In genomic region chr14:92529895-92530294, GRCh38 we compare ENCODE assay signal across 17 cellular contexts. TPM values are rescaled to one million over a fixed set of nuclear protein-coding genes. Genes with fewer than 3 reads are reported as not detected.
DNase-seq lines count a peak whose midpoint lies in the region; ATAC-seq and TF ChIP-seq lines count a peak whose summit lies in the region.
"Had no signal": no experiment of that assay in that cellular context is flagged by ENCODE, and none has a peak within 500 bp of the region (broad histone marks: within the 10 kb centered on the region; RNA-seq: fewer than 3 reads in every experiment).

No MANE protein-coding gene starts in this region.

- no peak overlapping the region for H3K4ac ChIP-seq in IMR-90 (ENCODE audit: low read depth, low read length)

- H2BK5ac ChIP-seq in IMR-90 (ENCODE audit: low read depth, low read length, poor library complexity, severe bottlenecking): no peak overlapping the region

- H3K27ac Mint-ChIP-seq in CD14-positive monocyte: peak overlapping the region; percentile 8 to 80 (median 72)
- peak overlapping the region; percentile 100 for H3K27ac Mint-ChIP-seq in activated naive CD8-positive, alpha-beta T cell
- H3K27ac Mint-ChIP-seq in naive thymus-derived CD4-positive, alpha-beta T cell: peak overlapping the region in 7 of 9 donors; percentile 1 to 79 (median 32)
- no peak overlapping the region for H3K27ac Mint-ChIP-seq in activated CD4-positive, alpha-beta memory T cell treated with anti-CD3 and anti-CD28 coated beads for 36 hours

- no TSS peak for BruUV-seq in IMR-90 (replicated peaks; lab: Mats Ljungman, UMichigan)

- H3K56ac ChIP-seq in IMR-90 (ENCODE audit: extremely low read depth, insufficient read depth, low read length): no peak overlapping the region

- TF ChIP-seq POLR2A in IMR-90 (IDR thresholded peaks at IDR 0.05; ENCODE audit: low read depth, low read length): no peak

- H2BK120ac ChIP-seq in IMR-90 (ENCODE audit: low read depth, low read length): no peak overlapping the region

- peaks cover 2 to 8% (median 3%) of the 10 kb centered on the region in 3 donors for H3K27me3 Mint-ChIP-seq in CD14-positive monocyte (ENCODE audit: low read depth in 3 of 3)
- no peaks in the 10 kb centered on the region for H3K27me3 Mint-ChIP-seq in activated naive CD8-positive, alpha-beta T cell
- H3K27me3 Mint-ChIP-seq in naive thymus-derived CD4-positive, alpha-beta T cell: peaks cover 0 to 2% (median 0%) of the 10 kb centered on the region in 5 donors
- H3K27me3 Mint-ChIP-seq in activated CD4-positive, alpha-beta memory T cell treated with anti-CD3 and anti-CD28 coated beads for 36 hours: no peaks in the 10 kb centered on the region

- H3K4me1 Mint-ChIP-seq in CD14-positive monocyte: peaks cover 46% of the 10 kb centered on the region
- peaks cover 76% of the 10 kb centered on the region for H3K4me1 Mint-ChIP-seq in activated naive CD8-positive, alpha-beta T cell (ENCODE audit: low read depth)
- H3K4me1 Mint-ChIP-seq in naive thymus-derived CD4-positive, alpha-beta T cell: peaks cover 24 to 66% (median 45%) of the 10 kb centered on the region in 7 donors
- peaks cover 19% of the 10 kb centered on the region for H3K4me1 Mint-ChIP-seq in activated CD4-positive, alpha-beta memory T cell treated with anti-CD3 and anti-CD28 coated beads for 36 hours (ENCODE audit: low read depth)

- no peak overlapping the region for H2AK9ac ChIP-seq in IMR-90 (replicated peaks; ENCODE audit: low read depth, low read length, poor library complexity)

- TF ChIP-seq RAD21 in IMR-90 (IDR thresholded peaks at IDR 0.05; ENCODE audit: low read length): no peak

- intact Hi-C loops in CD14-positive monocyte (cut with micrococcal nuclease) (loop anchor here in 1 of 2 donors (2.0 to 5.0 kb wide), 2 partner anchors 13 to 68 kb away; no protein-coding TSS in a partner anchor), IMR-90 (cut with micrococcal nuclease) (no loop called here)
- intact Hi-C loops in naive thymus-derived CD4-positive, alpha-beta T cell (cut with micrococcal nuclease): loop anchor here in 1 of 2 donors (2.0 kb wide), 1 partner anchor 15 kb away; no protein-coding TSS in a partner anchor
- intact Hi-C loops in activated CD4-positive, alpha-beta memory T cell treated with anti-CD3 and anti-CD28 coated beads for 36 hours (cut with micrococcal nuclease): no loop called here

- H3K27me3 ChIP-seq in IMR-90 (ENCODE audit: control insufficient read depth, insufficient read depth, low read length): no peaks in the 10 kb centered on the region
- no peaks in the 10 kb centered on the region for H3K27me3 ChIP-seq in naive thymus-derived CD4-positive, alpha-beta T cell (ENCODE audit: control insufficient read depth in 2 of 2, insufficient read depth in 2 of 2, low read length in 2 of 2)
- H3K27me3 ChIP-seq: thyroid gland had no signal

- peaks cover 9% of the 10 kb centered on the region for H4K20me1 ChIP-seq in IMR-90 (ENCODE audit: insufficient read depth, low read length)

- H3K9me3 Mint-ChIP-seq in CD14-positive monocyte: peaks cover 3 to 12% (median 6%) of the 10 kb centered on the region in 7 donors
- H3K9me3 Mint-ChIP-seq in activated naive CD8-positive, alpha-beta T cell (ENCODE audit: low read depth): no peaks in the 10 kb centered on the region
- H3K9me3 Mint-ChIP-seq in naive thymus-derived CD4-positive, alpha-beta T cell: no peaks in the 10 kb centered on the region
- no peaks in the 10 kb centered on the region for H3K9me3 Mint-ChIP-seq in activated CD4-positive, alpha-beta memory T cell treated with anti-CD3 and anti-CD28 coated beads for 36 hours

- peaks cover 23% of the 10 kb centered on the region for H3K4me1 ChIP-seq in IMR-90 (ENCODE audit: control insufficient read depth, insufficient read depth, low read length)
- peaks cover 10 to 45% of the 10 kb centered on the region in 2 donors for H3K4me1 ChIP-seq in naive thymus-derived CD4-positive, alpha-beta T cell (ENCODE audit: control insufficient read depth in 2 of 2, insufficient read depth in 2 of 2, low read length in 2 of 2)

- H3K36me3 Mint-ChIP-seq in CD14-positive monocyte: peaks cover 52 to 61% of the 10 kb centered on the region in 2 donors
- peaks cover 3% of the 10 kb centered on the region for H3K36me3 Mint-ChIP-seq in activated naive CD8-positive, alpha-beta T cell
- peaks cover 0 to under 1% (median 0%) of the 10 kb centered on the region in 5 donors for H3K36me3 Mint-ChIP-seq in naive thymus-derived CD4-positive, alpha-beta T cell
- no peaks in the 10 kb centered on the region for H3K36me3 Mint-ChIP-seq in activated CD4-positive, alpha-beta memory T cell treated with anti-CD3 and anti-CD28 coated beads for 36 hours

- TF ChIP-seq CTCF in CD14-positive monocyte (IDR thresholded peaks at IDR 0.05): no peak
- no peak for TF ChIP-seq CTCF in IMR-90 (conservative IDR thresholded peaks at IDR 0.05; ENCODE audit: low read depth, low read length)
- no peak for TF ChIP-seq CTCF in GM13976 (IDR thresholded peaks at IDR 0.05; ENCODE audit: borderline replicate concordance, control extremely low read depth, extremely low read depth, insufficient read depth, missing control alignments)

- no peak overlapping the region for H3K9ac ChIP-seq in IMR-90 (ENCODE audit: low read depth, low read length)

- CTCF ChIA-PET in IMR-90 (lab: Yijun Ruan, JAX): no interaction called here
- CTCF ChIA-PET in naive thymus-derived CD4-positive, alpha-beta T cell (lab: Charles Lee): no interaction called here
- CTCF ChIA-PET in activated CD4-positive, alpha-beta memory T cell treated with anti-CD3 and anti-CD28 coated beads for 36 hours (lab: Charles Lee): no interaction called here

- 0% methylated on average over 1 of the region's 4 CpGs; no CpG with 5 or more reads in 1 of the 2 experiments for WGBS in IMR-90 (ENCODE audit: extremely low coverage in 2 of 2, insufficient read length in 1 of 2), 2 experiments

- no peak overlapping the region for H3K4me2 ChIP-seq in IMR-90 (ENCODE audit: low read depth, low read length)

- H2AFZ ChIP-seq in IMR-90 (replicated peaks; ENCODE audit: low read length, poor library complexity): no peak overlapping the region

- peaks cover 25% of the 10 kb centered on the region for H3K9me1 ChIP-seq in IMR-90 (ENCODE audit: insufficient read depth, low read length)

- no peak overlapping the region for H4K8ac ChIP-seq in IMR-90 (ENCODE audit: low read depth in 2 of 2, low read length in 2 of 2)

- dilution Hi-C loops in IMR-90 (cut with HindIII; ENCODE audit: low sequenced_read_pairs, unreplicated experiment): no loop called here

- no peak overlapping the region for H2AK5ac ChIP-seq in IMR-90 (ENCODE audit: low read depth, low read length)

- H2BK15ac ChIP-seq in IMR-90 (ENCODE audit: low read depth, low read length): no peak overlapping the region

- no peak for ATAC-seq in IMR-90 (ENCODE audit: low read depth)
- ATAC-seq in naive thymus-derived CD4-positive, alpha-beta T cell: peak; percentile 24
- no peak for ATAC-seq in HG03097 (IDR thresholded peaks at IDR 0.05; ENCODE audit: low FRiP score, unreplicated experiment)
- ATAC-seq: SK-N-SH treated with all-trans-retinoic acid at 6 μM for 48 hours had no signal

- in situ Hi-C loops in IMR-90 (cut with MboI; ENCODE audit: low sequenced_read_pairs) (no loop called here), GM13976 (cut with MboI; ENCODE audit: low sequenced_read_pairs, unreplicated experiment) (no loop called here)

- POLR2A ChIA-PET in IMR-90 (lab: Charles Lee; ENCODE audit: unreplicated experiment): no interaction called here
- POLR2A ChIA-PET in naive thymus-derived CD4-positive, alpha-beta T cell (lab: Charles Lee): no interaction called here
- POLR2A ChIA-PET in activated CD4-positive, alpha-beta memory T cell treated with anti-CD3 and anti-CD28 coated beads for 36 hours (lab: Charles Lee): no interaction called here

- no peaks in the 10 kb centered on the region for H3K36me3 ChIP-seq in IMR-90 (ENCODE audit: control insufficient read depth, insufficient read depth, low read length)
- H3K36me3 ChIP-seq in naive thymus-derived CD4-positive, alpha-beta T cell (ENCODE audit: control insufficient read depth in 2 of 3, insufficient read depth in 3 of 3, low read length in 3 of 3): no peaks in the 10 kb centered on the region
- H3K36me3 ChIP-seq: thyroid gland had no signal

- H3K14ac ChIP-seq in IMR-90 (replicated peaks; ENCODE audit: low read depth, low read length): no peak overlapping the region; the same call in 1 of the 2 replicates

- no peak overlapping the region for H3K27ac ChIP-seq in IMR-90 (ENCODE audit: insufficient read depth, low read length)
- H3K27ac ChIP-seq in naive thymus-derived CD4-positive, alpha-beta T cell (ENCODE audit: low read depth, low read length): no peak overlapping the region
- H3K27ac ChIP-seq: thyroid gland had no signal

- no peak overlapping the region for H2BK20ac ChIP-seq in IMR-90 (ENCODE audit: low read depth, low read length)

- H3K79me1 ChIP-seq in IMR-90 (ENCODE audit: low read depth in 1 of 2, low read length in 2 of 2): peaks cover 48 to 66% of the 10 kb centered on the region in 2 experiments

- H3K4me3 Mint-ChIP-seq in CD14-positive monocyte: no peak overlapping the region
- H3K4me3 Mint-ChIP-seq in activated naive CD8-positive, alpha-beta T cell: peak overlapping the region; percentile 33
- peak overlapping the region in 5 of 10 donors; percentile 0 to 39 (median 21) for H3K4me3 Mint-ChIP-seq in naive thymus-derived CD4-positive, alpha-beta T cell
- no peak overlapping the region for H3K4me3 Mint-ChIP-seq in activated CD4-positive, alpha-beta memory T cell treated with anti-CD3 and anti-CD28 coated beads for 36 hours

- no peak overlapping the region for H4K5ac ChIP-seq in IMR-90 (ENCODE audit: low read depth, low read length)

- peak overlapping the region; percentile 48; the same call in 1 of the 2 replicates for H3K23ac ChIP-seq in IMR-90 (ENCODE audit: low read depth, low read length)

- H3K4me3 ChIP-seq in IMR-90 (ENCODE audit: insufficient read depth, low read depth, low read length): no peak overlapping the region
- no peak overlapping the region for H3K4me3 ChIP-seq in naive thymus-derived CD4-positive, alpha-beta T cell (ENCODE audit: low read length)
- H3K4me3 ChIP-seq: thyroid gland had no signal

- H4K91ac ChIP-seq in IMR-90 (ENCODE audit: insufficient read depth, low read depth, low read length): no peak overlapping the region

- H3K9me3 ChIP-seq in IMR-90 (ENCODE audit: control insufficient read depth, insufficient read depth, low read length): no peaks in the 10 kb centered on the region
- H3K9me3 ChIP-seq in naive thymus-derived CD4-positive, alpha-beta T cell (ENCODE audit: control insufficient read depth in 2 of 3, low read length in 3 of 3): no peaks in the 10 kb centered on the region
- H3K9me3 ChIP-seq: thyroid gland had no signal

- peak overlapping the region; percentile 25; the same call in 1 of the 2 replicates for H3K18ac ChIP-seq in IMR-90 (ENCODE audit: low read depth, low read length)

- DNase-seq in CD14-positive monocyte (ENCODE audit: low spot score) (no peak), IMR-90 (no peak), GM13976 (ENCODE audit: low spot score) (no peak), NOMO-1 treated with DMSO at 0.1 percent for 48 hours (lab: John Stamatoyannopoulos, UW; ENCODE audit: unreplicated experiment) (no peak)
- no peak for DNase-seq in naive thymus-derived CD4-positive, alpha-beta T cell
- DNase-seq in activated CD4-positive, alpha-beta memory T cell treated with anti-CD3 and anti-CD28 coated beads for 36 hours: no peak
- DNase-seq: AML-193; DMS 273 treated with DMSO at 0.1 percent for 48 hours; NCI-H187 treated with DMSO at 0.1 percent for 48 hours; NCI-H69; stimulated activated CD4-positive, alpha-beta T cell treated with anti-CD3 and anti-CD28 coated beads, Interleukin-4, amount 100 ng/mL, for 1 hour; stimulated activated CD8-positive, alpha-beta memory T cell treated with anti-CD3 and anti-CD28 coated beads, Interleukin-4, amount 100 ng/mL, for 48 hours had no signal

RNA-seq across cellular contexts. Expression of gene RIN3, which starts 16.3 kb away (rescaled TPM):
- polyA plus RNA-seq in CD14-positive monocyte (10 to 100 TPM; 42.8 to 54.6 TPM), IMR-90 (2012; rRNA removed) (11.1 and 11.6 TPM in 2 replicates)
- total RNA-seq in IMR-90 (2012; rRNA removed): 2.2 and 2.5 TPM in 2 replicates
- polyA plus RNA-seq in IMR-90 (2012; cell fraction: cytosol; rRNA removed): 8.9 and 13.9 TPM in 2 replicates
- polyA plus RNA-seq in IMR-90 (2012; cell fraction: nucleus; rRNA removed; ENCODE audit: low replicate concordance): 10.8 and 19.9 TPM in 2 replicates
- total RNA-seq in naive thymus-derived CD4-positive, alpha-beta T cell: 100 to 1,000 TPM in 4 of 5 experiments, 10 to 100 TPM in 1; 45.4 to 182 (median 132) TPM
- 10 to 100 TPM; 27.2 to 51.2 TPM for polyA plus RNA-seq in naive thymus-derived CD4-positive, alpha-beta T cell
- 10 to 100 TPM; 17.5 to 18.8 TPM for total RNA-seq in activated CD4-positive, alpha-beta memory T cell treated with anti-CD3 and anti-CD28 coated beads for 36 hours
- total RNA-seq: HT-29 had no signal
